In genomic region chr12:55479136-55479535, GRCh38 we compare ENCODE assay signal across 2 cellular contexts. TPM values are rescaled to one million over a fixed set of nuclear protein-coding genes. Genes with fewer than 3 reads are reported as not detected.
"Had no signal": no experiment of that assay in that cellular context is flagged by ENCODE, and none has a peak within 500 bp of the region (broad histone marks: within the 10 kb centered on the region; RNA-seq: fewer than 3 reads in every experiment).

No MANE protein-coding gene starts in this region.

RNA-seq across cellular contexts. Expression of gene OR6C70, which starts 9.2 kb away (rescaled TPM):
- total RNA-seq: G401, GM12878 had no signal
- polyA plus RNA-seq: GM12878 had no signal

RNA-seq across cellular contexts. Expression of gene OR6C68, which starts 13.0 kb away (rescaled TPM):
- total RNA-seq: G401, GM12878 had no signal

RNA-seq across cellular contexts. Expression of gene OR6C2, which starts 35.3 kb away (rescaled TPM):
- total RNA-seq: G401, GM12878 had no signal
- polyA plus RNA-seq: GM12878 had no signal

RNA-seq across cellular contexts. Expression of gene OR6C76, which starts 53.1 kb away (rescaled TPM):
- total RNA-seq: G401, GM12878 had no signal
- polyA plus RNA-seq: GM12878 had no signal
